In the genomic region with DNA sequence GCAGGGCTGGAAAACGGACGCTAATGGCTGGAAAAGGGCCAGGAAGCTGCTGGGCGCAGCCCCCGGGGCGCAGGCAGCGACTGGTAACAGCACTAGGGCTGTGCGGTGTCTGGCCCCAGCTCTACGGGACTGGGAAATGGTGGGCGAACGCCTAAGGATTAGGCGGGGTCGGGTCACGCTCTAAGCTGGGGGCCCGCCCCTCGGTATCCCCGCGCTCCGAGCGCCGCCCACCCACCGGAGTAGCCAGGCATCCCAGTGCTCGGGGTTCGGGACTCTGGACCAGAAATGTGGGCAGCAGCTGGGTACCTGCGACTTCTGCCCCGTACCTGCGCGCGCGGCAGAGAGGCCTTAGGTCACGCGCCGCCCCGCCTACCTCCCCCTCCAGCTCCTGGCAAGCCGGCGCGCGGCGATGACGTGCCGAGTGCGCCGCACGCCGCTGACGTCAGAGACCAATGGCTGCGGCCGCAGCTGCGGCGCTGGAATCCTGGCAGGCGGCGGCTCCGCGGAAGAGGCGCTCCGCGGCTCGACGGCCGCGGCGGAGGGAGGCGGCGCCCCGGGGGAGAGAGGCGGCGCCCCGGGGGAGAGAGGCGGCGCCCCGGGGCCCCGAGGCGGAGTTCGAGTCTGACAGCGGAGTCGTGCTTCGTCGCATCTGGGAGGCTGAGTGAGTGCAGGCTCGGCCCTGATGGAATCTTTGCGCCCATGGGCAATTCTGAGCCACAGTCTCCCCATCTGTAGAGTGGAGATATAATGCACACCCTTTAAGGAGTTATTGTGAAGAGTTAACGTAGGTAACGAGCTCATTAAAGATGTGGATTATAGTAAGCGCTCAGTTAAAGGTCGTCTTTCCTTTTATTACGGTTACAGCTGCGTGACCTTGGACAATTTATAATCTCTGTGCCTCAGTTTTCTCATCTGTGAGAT, we compare ENCODE assay signal across 1 cellular context.
TF ChIP-seq lines count a peak whose summit lies in the region.

HPS4 (minus strand) TSS at position 345 of the 921 bp plus-strand sequence. CDS start 2,021 bp downstream, outside the sequence.
SRRD (plus strand) TSS at position 439 of the 921 bp plus-strand sequence; CDS start at position 453, 14 bp downstream.

TF ChIP-seq in HepG2, 621 proteins besides CTCF, POLR2A, EP300 and RAD21 (continued from another document and continues in another):
- TF ChIP-seq, protein P1, sequence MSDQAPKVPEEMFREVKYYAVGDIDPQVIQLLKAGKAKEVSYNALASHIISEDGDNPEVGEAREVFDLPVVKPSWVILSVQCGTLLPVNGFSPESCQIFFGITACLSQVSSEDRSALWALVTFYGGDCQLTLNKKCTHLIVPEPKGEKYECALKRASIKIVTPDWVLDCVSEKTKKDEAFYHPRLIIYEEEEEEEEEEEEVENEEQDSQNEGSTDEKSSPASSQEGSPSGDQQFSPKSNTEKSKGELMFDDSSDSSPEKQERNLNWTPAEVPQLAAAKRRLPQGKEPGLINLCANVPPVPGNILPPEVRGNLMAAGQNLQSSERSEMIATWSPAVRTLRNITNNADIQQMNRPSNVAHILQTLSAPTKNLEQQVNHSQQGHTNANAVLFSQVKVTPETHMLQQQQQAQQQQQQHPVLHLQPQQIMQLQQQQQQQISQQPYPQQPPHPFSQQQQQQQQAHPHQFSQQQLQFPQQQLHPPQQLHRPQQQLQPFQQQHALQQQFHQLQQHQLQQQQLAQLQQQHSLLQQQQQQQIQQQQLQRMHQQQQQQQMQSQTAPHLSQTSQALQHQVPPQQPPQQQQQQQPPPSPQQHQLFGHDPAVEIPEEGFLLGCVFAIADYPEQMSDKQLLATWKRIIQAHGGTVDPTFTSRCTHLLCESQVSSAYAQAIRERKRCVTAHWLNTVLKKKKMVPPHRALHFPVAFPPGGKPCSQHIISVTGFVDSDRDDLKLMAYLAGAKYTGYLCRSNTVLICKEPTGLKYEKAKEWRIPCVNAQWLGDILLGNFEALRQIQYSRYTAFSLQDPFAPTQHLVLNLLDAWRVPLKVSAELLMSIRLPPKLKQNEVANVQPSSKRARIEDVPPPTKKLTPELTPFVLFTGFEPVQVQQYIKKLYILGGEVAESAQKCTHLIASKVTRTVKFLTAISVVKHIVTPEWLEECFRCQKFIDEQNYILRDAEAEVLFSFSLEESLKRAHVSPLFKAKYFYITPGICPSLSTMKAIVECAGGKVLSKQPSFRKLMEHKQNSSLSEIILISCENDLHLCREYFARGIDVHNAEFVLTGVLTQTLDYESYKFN (CRISPR knock-in tag; conservative IDR thresholded peaks at IDR 0.05) = peak; percentile 32; the same call in 1 of the 2 replicates
- TF ChIP-seq THAP11 (CRISPR knock-in tag; IDR thresholded peaks at IDR 0.05) (peak; percentile 93), ZNF549 (CRISPR knock-in tag; IDR thresholded peaks at IDR 0.05) (no peak), ATF7 (IDR thresholded peaks at IDR 0.05) (peak; percentile 55), ATF7 (CRISPR knock-in tag; IDR thresholded peaks at IDR 0.05) (peak; percentile 62; the same call in 1 of the 2 replicates), ZNF550 (CRISPR knock-in tag; IDR thresholded peaks at IDR 0.05; ENCODE audit: borderline replicate concordance) (no peak), ZSCAN9 (CRISPR knock-in tag; IDR thresholded peaks at IDR 0.05; ENCODE audit: borderline replicate concordance) (no peak; the same call in 1 of the 2 replicates), ZNF281 (CRISPR knock-in tag; IDR thresholded peaks at IDR 0.05; ENCODE audit: borderline replicate concordance) (peak; percentile 84), ZBTB38 (CRISPR knock-in tag; IDR thresholded peaks at IDR 0.05) (peak; percentile 72; the same call in 1 of the 2 replicates), DR1 (CRISPR knock-in tag; IDR thresholded peaks at IDR 0.05) (peak; percentile 62), ZNF44 (CRISPR knock-in tag; IDR thresholded peaks at IDR 0.05) (0 out of 2 replicates have a peak, but pooled peaks have one; percentile 62), ZMYM2 (CRISPR knock-in tag; IDR thresholded peaks at IDR 0.05) (no peak; the same call in 1 of the 2 replicates), STAT6 (CRISPR knock-in tag; IDR thresholded peaks at IDR 0.05; ENCODE audit: borderline replicate concordance) (no peak), HNF4G (IDR thresholded peaks at IDR 0.05; ENCODE audit: borderline replicate concordance, low read depth, low read length) (no peak; the same call in 1 of the 2 replicates), HNF4G (CRISPR knock-in tag; IDR thresholded peaks at IDR 0.05; ENCODE audit: borderline replicate concordance, low read depth) (peak; percentile 42; the same call in 1 of the 2 replicates), ETV5 (CRISPR knock-in tag; IDR thresholded peaks at IDR 0.05; ENCODE audit: borderline replicate concordance) (peak; percentile 56; the same call in 1 of the 2 replicates), MTF2 (CRISPR knock-in tag; IDR thresholded peaks at IDR 0.05; ENCODE audit: borderline replicate concordance) (peak; percentile 59; the same call in 1 of the 2 replicates), TEF (CRISPR knock-in tag; IDR thresholded peaks at IDR 0.05) (0 out of 2 replicates have a peak, but pooled peaks have one; percentile 42), ZFAT (CRISPR knock-in tag; conservative IDR thresholded peaks at IDR 0.05) (no peak), ZNF354B (CRISPR knock-in tag; IDR thresholded peaks at IDR 0.05) (no peak), PTBP1 (IDR thresholded peaks at IDR 0.05; ENCODE audit: low read depth, low read length, poor library complexity, severe bottlenecking) (no peak), ZNF362 (CRISPR knock-in tag; IDR thresholded peaks at IDR 0.05; ENCODE audit: borderline replicate concordance) (no peak), ZNF253 (CRISPR knock-in tag; IDR thresholded peaks at IDR 0.05; ENCODE audit: borderline replicate concordance) (no peak), ZNF547 (CRISPR knock-in tag; IDR thresholded peaks at IDR 0.05) (peak; percentile 94), ZBTB7A (CRISPR knock-in tag; IDR thresholded peaks at IDR 0.05) (peak; percentile 70), ZNF552 (CRISPR knock-in tag; IDR thresholded peaks at IDR 0.05; ENCODE audit: borderline replicate concordance) (peak; percentile 82; the same call in 1 of the 2 replicates), NR3C1 (CRISPR knock-in tag; IDR thresholded peaks at IDR 0.05) (no peak), ZNF333 (CRISPR knock-in tag; IDR thresholded peaks at IDR 0.05; ENCODE audit: borderline replicate concordance) (no peak), SRSF9 (IDR thresholded peaks at IDR 0.05; ENCODE audit: borderline replicate concordance, insufficient read depth, low read depth, low read length, poor library complexity, severe bottlenecking) (no peak), GMEB1 (CRISPR knock-in tag; IDR thresholded peaks at IDR 0.05; ENCODE audit: borderline replicate concordance) (peak; percentile 93), MTA3 (CRISPR knock-in tag; IDR thresholded peaks at IDR 0.05) (no peak), ZNF75D (CRISPR knock-in tag; IDR thresholded peaks at IDR 0.05; ENCODE audit: borderline replicate concordance) (no peak), HIVEP1 (CRISPR knock-in tag; IDR thresholded peaks at IDR 0.05) (peak; percentile 68; the same call in 1 of the 2 replicates), ZNF589 (CRISPR knock-in tag; conservative IDR thresholded peaks at IDR 0.05) (peak; percentile 73), TAF15 (IDR thresholded peaks at IDR 0.05; ENCODE audit: low read depth, low read length, poor library complexity, severe bottlenecking) (no peak), KLF12 (CRISPR knock-in tag; IDR thresholded peaks at IDR 0.05; ENCODE audit: borderline replicate concordance) (peak; percentile 85; the same call in 1 of the 2 replicates), ZNF446 (CRISPR knock-in tag; IDR thresholded peaks at IDR 0.05) (no peak), SOX5 (CRISPR knock-in tag; IDR thresholded peaks at IDR 0.05; ENCODE audit: borderline replicate concordance) (peak; percentile 51; the same call in 1 of the 2 replicates), REST (IDR thresholded peaks at IDR 0.05; ENCODE audit: borderline replicate concordance in 1 of 2, low read depth in 1 of 2, low read length in 2 of 2) (peak in 1 of 2 experiments; percentile 37; a peak in 1 of 4 replicates), SUZ12 (IDR thresholded peaks at IDR 0.05; ENCODE audit: low read depth, low read length) (no peak), POLR2AphosphoS2 (IDR thresholded peaks at IDR 0.05; ENCODE audit: low read depth, low read length) (no peak)
